ENCODE assay signal across 8 cellular contexts in the genomic region with DNA sequence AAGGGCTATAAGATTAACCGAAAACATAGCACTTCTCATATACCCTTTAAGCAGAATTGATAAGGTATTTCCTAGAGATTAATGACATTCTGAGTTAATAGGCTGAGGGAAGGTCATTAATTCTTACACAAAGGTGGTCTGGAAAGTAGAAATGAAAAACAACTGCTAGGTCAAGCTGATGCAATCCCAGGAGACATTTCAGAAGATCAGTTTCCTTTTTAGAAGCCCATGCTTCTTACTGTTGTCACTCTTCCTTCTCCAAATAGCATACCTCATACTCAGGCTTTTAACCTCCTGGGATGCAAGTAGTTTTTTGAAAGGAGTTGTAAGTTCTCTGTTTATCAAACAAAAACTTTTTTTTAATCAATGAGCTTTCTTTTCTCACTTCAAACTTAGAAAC. TPM values are rescaled to one million over a fixed set of nuclear protein-coding genes. Genes with fewer than 3 reads are reported as not detected.
DNase-seq lines count a peak whose midpoint lies in the region; ATAC-seq and TF ChIP-seq lines count a peak whose summit lies in the region.

No MANE protein-coding gene starts in this region.

- peaks cover 3 to 71% (median 38%) of the 10 kb centered on the region in 12 donors for H3K4me1 ChIP-seq in heart left ventricle
- H3K4me1 ChIP-seq in right atrium auricular region = peaks cover 0 to 75% of the 10 kb centered on the region in 2 donors
- H3K4me1 ChIP-seq in transverse colon = peaks cover 26 to 47% (median 29%) of the 10 kb centered on the region in 4 donors
- peaks cover 8% of the 10 kb centered on the region for H3K4me1 ChIP-seq in endodermal cell (ENCODE audit: control insufficient read depth, insufficient read depth, low read length)

- ATAC-seq in heart left ventricle (no peak), HG03135 (IDR thresholded peaks at IDR 0.05; ENCODE audit: unreplicated experiment) (peak; percentile 33)
- peak; percentile 42 for ATAC-seq in activated CD8-positive, alpha-beta T cell treated with anti-CD3 and anti-CD28 coated beads, Interleukin-2, amount 10 ng/mL, durations not matched to agents 7 days and 5 days

- peaks cover 3% of the 10 kb centered on the region for H3K9me3 Mint-ChIP-seq in activated CD8-positive, alpha-beta T cell treated with anti-CD3 and anti-CD28 coated beads, Interleukin-2, amount 10 ng/mL, durations not matched to agents 7 days and 5 days (ENCODE audit: insufficient read depth)
- H3K9me3 Mint-ChIP-seq in endodermal cell = peaks cover 2% of the 10 kb centered on the region

- no peak for TF ChIP-seq POLR2A in heart left ventricle (IDR thresholded peaks at IDR 0.05)
- TF ChIP-seq POLR2A in transverse colon (IDR thresholded peaks at IDR 0.05) = no peak

- TF ChIP-seq CTCF in heart left ventricle (IDR thresholded peaks at IDR 0.05) = no peak
- no peak for TF ChIP-seq CTCF in right atrium auricular region (IDR thresholded peaks at IDR 0.05)
- TF ChIP-seq CTCF in transverse colon (IDR thresholded peaks at IDR 0.05) = no peak
- no peak for TF ChIP-seq CTCF in endodermal cell (conservative IDR thresholded peaks at IDR 0.05)

- H3K36me3 ChIP-seq in heart left ventricle (no peaks in the 10 kb centered on the region), right atrium auricular region (no peaks in the 10 kb centered on the region), transverse colon (no peaks in the 10 kb centered on the region), endodermal cell (ENCODE audit: control insufficient read depth, insufficient read depth, low read length) (no peaks in the 10 kb centered on the region)

- POLR2A ChIA-PET in activated CD8-positive, alpha-beta T cell treated with anti-CD3 and anti-CD28 coated beads, Interleukin-2, amount 10 ng/mL, durations not matched to agents 7 days and 5 days (lab: Charles Lee) = no interaction called here

- peak overlapping the region; percentile 85 for H3K27ac Mint-ChIP-seq in activated CD8-positive, alpha-beta T cell treated with anti-CD3 and anti-CD28 coated beads, Interleukin-2, amount 10 ng/mL, durations not matched to agents 7 days and 5 days
- H3K27ac Mint-ChIP-seq in endodermal cell = no peak overlapping the region

- intact Hi-C loops in heart left ventricle (cut with DNase I) (loop anchor here in 1 of 10 donors (5.0 kb wide), 2 partner anchors 33 to 52 kb away; no protein-coding TSS in a partner anchor), transverse colon (cut with DNase I; ENCODE audit: low total_unique reads) (no loop called here)

- H3K27ac ChIP-seq in heart left ventricle = peak overlapping the region in 7 of 12 donors; percentile 35 to 78 (median 48)
- H3K27ac ChIP-seq in right atrium auricular region = peak overlapping the region in 1 of 2 donors; percentile 79
- peak overlapping the region; percentile 32 to 48 (median 44) for H3K27ac ChIP-seq in transverse colon
- H3K27ac ChIP-seq in endodermal cell (ENCODE audit: low read depth, low read length) = no peak overlapping the region

- no peak for DNase-seq in heart left ventricle
- no peak for DNase-seq in right atrium auricular region (ENCODE audit: low spot score)
- DNase-seq in activated CD8-positive, alpha-beta T cell treated with anti-CD3 and anti-CD28 coated beads, Interleukin-2, amount 10 ng/mL, durations not matched to agents 7 days and 5 days = no peak
- DNase-seq in transverse colon = no peak
- DNase-seq in stimulated activated CD4-positive, alpha-beta T cell treated with anti-CD3 and anti-CD28 coated beads, Interleukin-4, amount 100 ng/mL, for 1 hour = no peak
- no peak for DNase-seq in hypothalamus (lab: John Stamatoyannopoulos, UW)
- DNase-seq in endodermal cell = no peak

- no peak for TF ChIP-seq EP300 in transverse colon (IDR thresholded peaks at IDR 0.05; ENCODE audit: low read depth)

- H3K9ac ChIP-seq in endodermal cell (ENCODE audit: extremely low read depth, low read length, poor library complexity, severe bottlenecking) = no peak overlapping the region

- CTCF ChIA-PET in activated CD8-positive, alpha-beta T cell treated with anti-CD3 and anti-CD28 coated beads, Interleukin-2, amount 10 ng/mL, durations not matched to agents 7 days and 5 days (lab: Charles Lee) = interaction anchor here (0.6 to 4.0 kb wide), 8 partner anchors 8 to 274 kb away, joined by 3 to 16 read pairs (median 6); no protein-coding TSS in a partner anchor

- no peaks in the 10 kb centered on the region for H3K27me3 Mint-ChIP-seq in activated CD8-positive, alpha-beta T cell treated with anti-CD3 and anti-CD28 coated beads, Interleukin-2, amount 10 ng/mL, durations not matched to agents 7 days and 5 days (ENCODE audit: low read depth)
- H3K27me3 Mint-ChIP-seq in endodermal cell (ENCODE audit: insufficient read depth) = no peaks in the 10 kb centered on the region

- in situ Hi-C loops in transverse colon (cut with MboI; ENCODE audit: low pct_ligation_motif_present in 1 of 4, low pct_unique_long_range_greater_than_20kb in 1 of 4, low sequenced_read_pairs in 3 of 4) = no loop called here

- 92 to 94% (median 93%) methylated on average over 1 of the region's 1 CpG for WGBS in heart left ventricle, 4 donors
- WGBS in transverse colon (ENCODE audit: low coverage in 1 of 2), 2 donors = 72 to 75% methylated on average over 1 of the region's 1 CpG
- 100% methylated on average over 1 of the region's 1 CpG; no CpG with 5 or more reads in 1 of the 2 experiments for WGBS in endodermal cell (ENCODE audit: insufficient coverage in 1 of 2, insufficient read length in 1 of 2), 2 experiments

- peaks cover 74% of the 10 kb centered on the region for H3K4me1 Mint-ChIP-seq in activated CD8-positive, alpha-beta T cell treated with anti-CD3 and anti-CD28 coated beads, Interleukin-2, amount 10 ng/mL, durations not matched to agents 7 days and 5 days (ENCODE audit: low read depth)
- H3K4me1 Mint-ChIP-seq in endodermal cell = peaks cover 58% of the 10 kb centered on the region

- peak overlapping the region; percentile 35 for H3K4me3 Mint-ChIP-seq in activated CD8-positive, alpha-beta T cell treated with anti-CD3 and anti-CD28 coated beads, Interleukin-2, amount 10 ng/mL, durations not matched to agents 7 days and 5 days
- no peak overlapping the region for H3K4me3 Mint-ChIP-seq in endodermal cell

- H3K4me3 ChIP-seq in heart left ventricle (no peak overlapping the region), right atrium auricular region (no peak overlapping the region), transverse colon (no peak overlapping the region), endodermal cell (ENCODE audit: low read length) (no peak overlapping the region)

- peaks cover 71% of the 10 kb centered on the region for H3K36me3 Mint-ChIP-seq in activated CD8-positive, alpha-beta T cell treated with anti-CD3 and anti-CD28 coated beads, Interleukin-2, amount 10 ng/mL, durations not matched to agents 7 days and 5 days (ENCODE audit: low read depth)
- peaks cover 1% of the 10 kb centered on the region for H3K36me3 Mint-ChIP-seq in endodermal cell (ENCODE audit: low read depth)

- H3K9me3 ChIP-seq in heart left ventricle = no peaks in the 10 kb centered on the region
- H3K9me3 ChIP-seq in right atrium auricular region = no peaks in the 10 kb centered on the region
- H3K9me3 ChIP-seq in transverse colon = no peaks in the 10 kb centered on the region
- H3K9me3 ChIP-seq in endodermal cell (ENCODE audit: control insufficient read depth, low read length) = no peaks in the 10 kb centered on the region

- H3K27me3 ChIP-seq in heart left ventricle = no peaks in the 10 kb centered on the region
- no peaks in the 10 kb centered on the region for H3K27me3 ChIP-seq in right atrium auricular region
- no peaks in the 10 kb centered on the region for H3K27me3 ChIP-seq in transverse colon
- H3K27me3 ChIP-seq in endodermal cell (ENCODE audit: control insufficient read depth, insufficient read depth, low read length, poor library complexity, severe bottlenecking) = no peaks in the 10 kb centered on the region

RNA-seq across cellular contexts. Expression of gene FILIP1L, which starts 8.8 kb away (rescaled TPM):
- total RNA-seq in heart left ventricle (100 to 1,000 TPM in 1 of 9 donors, 10 to 100 TPM in 8; 47.0 to 120 (median 77.4) TPM), right atrium auricular region (100 to 1,000 TPM in 1 of 2 donors, 10 to 100 TPM in 1; 97.0 to 112 TPM), transverse colon (10 to 100 TPM; 12.3 to 38.2 (median 26.9) TPM), endodermal cell (1 to 10 TPM in 1 of 2 donors, under 1 TPM in 1; 0.84 to 2.5 TPM)
- polyA plus RNA-seq in heart left ventricle = 10 to 100 TPM; 18.2 to 77.3 TPM
- total RNA-seq in activated CD8-positive, alpha-beta T cell treated with anti-CD3 and anti-CD28 coated beads, Interleukin-2, amount 10 ng/mL, durations not matched to agents 7 days and 5 days = 1 to 10 TPM; 1.5 to 1.7 TPM
- polyA plus RNA-seq in endodermal cell (2013, experiment 1 of 2) = 5.4 TPM
- 6.3 TPM for polyA plus RNA-seq in endodermal cell (2013, experiment 2 of 2)

Comparison
In these comparisons a context has a peak if more than half of its experiments do, and no peak if none do; other contexts are left out.
1. ATAC-seq: peak in HG03135 (single experiment) and activated CD8-positive, alpha-beta T cell treated with anti-CD3 and anti-CD28 coated beads, Interleukin-2, amount 10 ng/mL, durations not matched to agents 7 days and 5 days (single experiment); none in heart left ventricle (0 of 4).